21 cellular contexts compared by ENCODE assay signal in genomic region chr10:118992496-118992895, GRCh38.
"Had no signal": no experiment of that assay in that cellular context is flagged by ENCODE, and none has a peak within 500 bp of the region (broad histone marks: within the 10 kb centered on the region; RNA-seq: fewer than 3 reads in every experiment).

No MANE protein-coding gene starts in this region.

- H3K9me3 Mint-ChIP-seq: dendritic cell treated with granulocyte-macrophage colony-stimulating factor and Interleukin-4, amounts not matched to agents 40 ng/mL and 50 ng/mL, for 4 days; effector memory CD8-positive, alpha-beta T cell had no signal

- H3K4me1 Mint-ChIP-seq: endodermal cell had no signal

- DNase-seq: colonic mucosa; cortex of kidney; dermis blood vessel endothelial cell; dorsolateral prefrontal cortex; effector CD4-positive, alpha-beta T cell; effector CD8-positive, alpha-beta T cell; effector memory CD4-positive, alpha-beta T cell; effector memory CD8-positive, alpha-beta T cell; endodermal cell; erythroblast; esophagus squamous epithelium; foreskin fibroblast; foreskin keratinocyte; foreskin melanocyte; gastrocnemius medialis; glutamatergic neuron; heart left ventricle; heart right ventricle had no signal

- ATAC-seq: effector memory CD8-positive, alpha-beta T cell; esophagus mucosa; foreskin keratinocyte; gastrocnemius medialis; gastroesophageal sphincter; heart left ventricle; heart right ventricle had no signal

- H3K4me3 Mint-ChIP-seq: dendritic cell treated with granulocyte-macrophage colony-stimulating factor and Interleukin-4, amounts not matched to agents 40 ng/mL and 50 ng/mL, for 4 days; effector memory CD8-positive, alpha-beta T cell; endodermal cell had no signal

- H3K27ac Mint-ChIP-seq: dendritic cell treated with granulocyte-macrophage colony-stimulating factor and Interleukin-4, amounts not matched to agents 40 ng/mL and 50 ng/mL, for 4 days; effector memory CD8-positive, alpha-beta T cell; endodermal cell had no signal
